In genomic region chr19:17719730-17720486, GRCh38 we compare ENCODE assay signal across 1 cellular context.
TF ChIP-seq lines count a peak whose summit lies in the region.

No MANE protein-coding gene starts in this region.

TF ChIP-seq in WTC11, 78 proteins besides CTCF, POLR2A, EP300 and RAD21 (continued from another document):
- TF ChIP-seq MLX (CRISPR knock-in tag; IDR thresholded peaks at IDR 0.05) (no peak), HMGA2 (CRISPR knock-in tag; IDR thresholded peaks at IDR 0.05) (no peak), ATF1 (CRISPR knock-in tag; IDR thresholded peaks at IDR 0.05) (no peak)
TF ChIP-seq in WTC11: peak in this region for 2.
